In genomic region chr5:52893105-52893504, GRCh38 we compare ENCODE assay signal across 13 cellular contexts.
DNase-seq lines count a peak whose midpoint lies in the region; ATAC-seq, FAIRE-seq and TF ChIP-seq lines count a peak whose summit lies in the region.
"Had no signal": no experiment of that assay in that cellular context is flagged by ENCODE, and none has a peak within 500 bp of the region (broad histone marks: within the 10 kb centered on the region; RNA-seq: fewer than 3 reads in every experiment).

No MANE protein-coding gene starts in this region.

- peak; percentile 23 for FAIRE-seq in frontal cortex (lab: Jason Lieb, UNC)

- ATAC-seq in HG02642 (IDR thresholded peaks at IDR 0.05; ENCODE audit: poor library complexity, unreplicated experiment) (no peak), GM21737 (IDR thresholded peaks at IDR 0.05; ENCODE audit: unreplicated experiment) (no peak)

- no peak overlapping the region for H3K9ac ChIP-seq in rectal smooth muscle tissue (ENCODE audit: low read length)

- peak; percentile 6 for DNase-seq in COLO829 (ENCODE audit: low spot score)
- DNase-seq in ascending aorta (ENCODE audit: low spot score in 2 of 2), result no peak
- peak in 1 of 2 donors; percentile 21 for DNase-seq in frontal cortex (ENCODE audit: low spot score in 2 of 2)
- no peak for DNase-seq in NCI-H1105 (lab: John Stamatoyannopoulos, UW)
- no peak for DNase-seq in NCI-H2107 (lab: John Stamatoyannopoulos, UW)
- DNase-seq: activated CD4-positive, alpha-beta T cell treated with anti-CD3 and anti-CD28 coated beads for 4 hours; activated gamma-delta T cell treated with Interleukin-2 at 50 U/mL for 16 hours; COR-L47; SJCRH30; stimulated activated naive CD4-positive, alpha-beta T cell had no signal

- H3K4me1 ChIP-seq in ascending aorta (peaks cover 25 to 41% of the 10 kb centered on the region in 2 donors), rectal smooth muscle tissue (ENCODE audit: control insufficient read depth, insufficient read depth, low read length) (peaks cover 28% of the 10 kb centered on the region)

- H3K4me3 ChIP-seq in ascending aorta (no peak overlapping the region), rectal smooth muscle tissue (ENCODE audit: low read length) (no peak overlapping the region)
- H3K4me3 ChIP-seq: SJCRH30 had no signal

- TF ChIP-seq CTCF in ascending aorta (IDR thresholded peaks at IDR 0.05), result no peak

- H3K27me3 ChIP-seq in ascending aorta (no peaks in the 10 kb centered on the region), rectal smooth muscle tissue (ENCODE audit: control insufficient read depth, insufficient read depth, low read length) (no peaks in the 10 kb centered on the region)
- H3K27me3 ChIP-seq: SJCRH30 had no signal

- H3K27ac ChIP-seq in ascending aorta (peak overlapping the region; percentile 80 to 83), rectal smooth muscle tissue (ENCODE audit: low read depth, low read length) (peak overlapping the region; percentile 10)
- H3K27ac ChIP-seq: SJCRH30 had no signal

- intact Hi-C loops in ascending aorta (cut with DNase I), result loop anchor here (5.0 kb wide), 1 partner anchor 91 kb away; no protein-coding TSS in a partner anchor

- H3K9me3 ChIP-seq in ascending aorta, result no peaks in the 10 kb centered on the region
- H3K9me3 ChIP-seq: SJCRH30 had no signal

- H3K36me3 ChIP-seq in ascending aorta, result peaks cover 7 to 13% of the 10 kb centered on the region in 2 donors
- peaks cover 3% of the 10 kb centered on the region for H3K36me3 ChIP-seq in rectal smooth muscle tissue (ENCODE audit: control insufficient read depth, insufficient read depth, low read length)
- H3K36me3 ChIP-seq: SJCRH30 had no signal
